Comparison of ENCODE assay signal across 17 cellular contexts in genomic region chr1:164631751-164632150, GRCh38.
"Had no signal": no experiment of that assay in that cellular context is flagged by ENCODE, and none has a peak within 500 bp of the region (broad histone marks: within the 10 kb centered on the region; RNA-seq: fewer than 3 reads in every experiment).

No MANE protein-coding gene starts in this region.

- ATAC-seq: activated CD4-positive, alpha-beta T cell treated with anti-CD3 and anti-CD28 coated beads for 36 hours; activated naive CD4-positive, alpha-beta T cell treated with anti-CD3 and anti-CD28 coated beads, Interleukin-2, amount 50 U/mL, for 72 hours; sciatic nerve had no signal

- H3K9me3 Mint-ChIP-seq: activated naive CD4-positive, alpha-beta T cell treated with anti-CD3 and anti-CD28 coated beads, Interleukin-2, amount 50 U/mL, for 72 hours; activated T-cell treated with anti-CD3 and anti-CD28 coated beads, Interleukin-2, amount 50 U/mL, for 24 hours; central memory CD8-positive, alpha-beta T cell; T-helper 1 cell treated with Interleukin-12 subunit alpha and Interleukin-12 subunit beta and Interleukin-4 antibody, amounts not matched to agents 30 μg/mL and 1 μg/mL, for 36 hours had no signal

- DNase-seq: activated CD4-positive, alpha-beta memory T cell treated with anti-CD3 and anti-CD28 coated beads, Interleukin-2, amount 10 ng/mL, durations not matched to agents 7 days and 5 days; activated CD4-positive, alpha-beta T cell treated with anti-CD3 and anti-CD28 coated beads for 36 hours; activated effector memory CD4-positive, alpha-beta T cell treated with Interleukin-2 at 50 U/mL for 16 hours; activated T-cell treated with anti-CD3 and anti-CD28 coated beads, Interleukin-2, amount 50 U/mL, for 24 hours; cortex of kidney; effector CD4-positive, alpha-beta T cell; foreskin fibroblast; posterior cingulate gyrus; spleen; WERI-Rb-1 had no signal

- H3K36me3 Mint-ChIP-seq: activated naive CD4-positive, alpha-beta T cell treated with anti-CD3 and anti-CD28 coated beads, Interleukin-2, amount 50 U/mL, for 72 hours had no signal

- H3K27ac Mint-ChIP-seq: activated CD4-positive, alpha-beta memory T cell treated with anti-CD3 and anti-CD28 coated beads, Interleukin-2, amount 10 ng/mL, durations not matched to agents 7 days and 5 days; activated CD4-positive, alpha-beta T cell treated with anti-CD3 and anti-CD28 coated beads for 36 hours; activated naive CD4-positive, alpha-beta T cell treated with anti-CD3 and anti-CD28 coated beads, Interleukin-2, amount 50 U/mL, for 72 hours; activated T-cell treated with anti-CD3 and anti-CD28 coated beads, Interleukin-2, amount 50 U/mL, for 24 hours; T-helper 1 cell treated with Interleukin-12 subunit alpha and Interleukin-12 subunit beta and Interleukin-4 antibody, amounts not matched to agents 30 μg/mL and 1 μg/mL, for 36 hours had no signal

- H3K4me1 ChIP-seq: spleen had no signal

- H3K9me3 ChIP-seq: neutrophil, spleen, vagina had no signal

- H3K4me1 Mint-ChIP-seq: activated CD4-positive, alpha-beta memory T cell treated with anti-CD3 and anti-CD28 coated beads, Interleukin-2, amount 10 ng/mL, durations not matched to agents 7 days and 5 days; activated CD4-positive, alpha-beta T cell treated with anti-CD3 and anti-CD28 coated beads for 36 hours; central memory CD8-positive, alpha-beta T cell had no signal

- H3K4me3 Mint-ChIP-seq: activated CD4-positive, alpha-beta memory T cell treated with anti-CD3 and anti-CD28 coated beads, Interleukin-2, amount 10 ng/mL, durations not matched to agents 7 days and 5 days; activated CD4-positive, alpha-beta T cell treated with anti-CD3 and anti-CD28 coated beads for 36 hours; activated T-cell treated with anti-CD3 and anti-CD28 coated beads, Interleukin-2, amount 50 U/mL, for 24 hours; central memory CD8-positive, alpha-beta T cell; T-helper 1 cell treated with Interleukin-12 subunit alpha and Interleukin-12 subunit beta and Interleukin-4 antibody, amounts not matched to agents 30 μg/mL and 1 μg/mL, for 36 hours had no signal

- H3K27me3 Mint-ChIP-seq: activated CD4-positive, alpha-beta memory T cell treated with anti-CD3 and anti-CD28 coated beads, Interleukin-2, amount 10 ng/mL, durations not matched to agents 7 days and 5 days; activated T-cell treated with anti-CD3 and anti-CD28 coated beads, Interleukin-2, amount 50 U/mL, for 24 hours; central memory CD8-positive, alpha-beta T cell had no signal

- H3K27me3 ChIP-seq: spleen, vagina had no signal

- H3K4me3 ChIP-seq: lung, spleen, vagina had no signal

- H3K36me3 ChIP-seq: neutrophil, spleen, vagina, WERI-Rb-1 had no signal

- H3K27ac ChIP-seq: neutrophil, spleen, vagina, WERI-Rb-1 had no signal
